In genomic region chr1:101482306-101482705, GRCh38 we compare ENCODE assay signal across 21 cellular contexts.
DNase-seq lines count a peak whose midpoint lies in the region; ATAC-seq, FAIRE-seq and TF ChIP-seq lines count a peak whose summit lies in the region.
"Had no signal": no experiment of that assay in that cellular context is flagged by ENCODE, and none has a peak within 500 bp of the region (broad histone marks: within the 10 kb centered on the region; RNA-seq: fewer than 3 reads in every experiment).

No MANE protein-coding gene starts in this region.

- H3K36me3 Mint-ChIP-seq in GM23338 (ENCODE audit: low read depth), result no peaks in the 10 kb centered on the region
- H3K36me3 Mint-ChIP-seq: CD4-positive, alpha-beta memory T cell had no signal

- no peaks in the 10 kb centered on the region for H3K27me3 Mint-ChIP-seq in GM23338 (ENCODE audit: insufficient read depth, low read depth, poor library complexity)

- no peaks in the 10 kb centered on the region for H3K36me3 ChIP-seq in GM23338 (ENCODE audit: insufficient read depth)
- no peaks in the 10 kb centered on the region for H3K36me3 ChIP-seq in smooth muscle cell (ENCODE audit: low read depth)
- H3K36me3 ChIP-seq: HAP-1 had no signal

- H3K4me3 ChIP-seq in GM23338 (no peak overlapping the region), smooth muscle cell (no peak overlapping the region)
- H3K4me3 ChIP-seq: GM12878, HAP-1 had no signal

- H3K27me3 ChIP-seq in GM23338 (ENCODE audit: insufficient read depth) (no peaks in the 10 kb centered on the region), smooth muscle cell (ENCODE audit: low read depth) (no peaks in the 10 kb centered on the region)

- H3K4me1 ChIP-seq in GM23338 (ENCODE audit: insufficient read depth) (peaks cover 12% of the 10 kb centered on the region), smooth muscle cell (ENCODE audit: low read depth) (peaks cover 8% of the 10 kb centered on the region)

- H3K27ac ChIP-seq in GM23338 (ENCODE audit: low read depth) (no peak overlapping the region), smooth muscle cell (ENCODE audit: low read depth) (no peak overlapping the region)

- H3K79me2 ChIP-seq in GM23338 (replicated peaks; ENCODE audit: insufficient read depth) (no peaks in the 10 kb centered on the region), smooth muscle cell (ENCODE audit: low read depth) (no peaks in the 10 kb centered on the region)

- H3K4me1 Mint-ChIP-seq in GM23338, result peaks cover 10% of the 10 kb centered on the region
- H3K4me1 Mint-ChIP-seq: CD4-positive, alpha-beta memory T cell had no signal

- 11% methylated on average over 4 of the region's 4 CpGs for WGBS in smooth muscle cell (ENCODE audit: low lambda C conversion rate)

- intact Hi-C loops in left ventricle myocardium superior (cut with micrococcal nuclease), result no loop called here
- intact Hi-C loops in Right ventricle myocardium inferior (cut with DNase I), result no loop called here

- H3K4me2 ChIP-seq in GM23338 (no peak overlapping the region), smooth muscle cell (peak overlapping the region; percentile 54)

- no peaks in the 10 kb centered on the region for H3K9me3 Mint-ChIP-seq in GM23338
- H3K9me3 Mint-ChIP-seq: HFFc6 had no signal

- DNase-seq in left ventricle myocardium superior, result no peak
- no peak for DNase-seq in Right ventricle myocardium inferior (ENCODE audit: missing footprints)
- DNase-seq in GM23338 (ENCODE audit: low spot score), result no peak
- peak; percentile 62 for DNase-seq in islet precursor cell
- DNase-seq in smooth muscle cell (lab: John Stamatoyannopoulos, UW; ENCODE audit: unreplicated experiment), result no peak
- DNase-seq in GM12891 (ENCODE audit: insufficient read length, low spot score), result no peak
- no peak for DNase-seq in activated CD8-positive, alpha-beta memory T cell treated with anti-CD3 and anti-CD28 coated beads for 24 hours
- DNase-seq in inferior parietal cortex (ENCODE audit: extremely low spot score), result no peak
- DNase-seq: C1 segment of cervical spinal cord; Calu3; CD4-positive, alpha-beta memory T cell; COR-L47; DMS53; DMS79 treated with DMSO at 0.1 percent for 48 hours; GDM1; GOT3; HFFc6 had no signal

- FAIRE-seq in GM12891 (lab: Jason Lieb, UNC), result no peak
- FAIRE-seq: GM12878, GM18507, H54 had no signal

- H3K27ac Mint-ChIP-seq in GM23338, result no peak overlapping the region
- H3K27ac Mint-ChIP-seq: CD4-positive, alpha-beta memory T cell; HFFc6 had no signal

- peak; percentile 30 for ATAC-seq in left ventricle myocardium superior
- ATAC-seq in Right ventricle myocardium inferior, result no peak
- no peak for ATAC-seq in GM23338
- ATAC-seq: GM12878 had no signal

- H4K20me1 ChIP-seq in GM23338 (replicated peaks; ENCODE audit: insufficient read depth) (no peaks in the 10 kb centered on the region), smooth muscle cell (ENCODE audit: low read depth) (no peaks in the 10 kb centered on the region)

- H3K4me3 Mint-ChIP-seq in GM23338, result no peak overlapping the region
- H3K4me3 Mint-ChIP-seq: CD4-positive, alpha-beta memory T cell; HFFc6 had no signal

- H3K9ac ChIP-seq in smooth muscle cell (ENCODE audit: low read depth), result no peak overlapping the region

- TF ChIP-seq POLR2A in GM12891 (IDR thresholded peaks at IDR 0.05; ENCODE audit: low read depth, low read length), result no peak

- TF ChIP-seq CTCF in GM23338 (conservative IDR thresholded peaks at IDR 0.05; ENCODE audit: low read depth in 2 of 2), result no peak
- no peak for TF ChIP-seq CTCF in smooth muscle cell (IDR thresholded peaks at IDR 0.05; ENCODE audit: borderline replicate concordance, insufficient read depth, poor library complexity, severe bottlenecking)

- H3K9me3 ChIP-seq in smooth muscle cell (replicated peaks; ENCODE audit: low read depth), result no peaks in the 10 kb centered on the region
- H3K9me3 ChIP-seq: HAP-1 had no signal

- no peaks in the 10 kb centered on the region for H3F3A ChIP-seq in GM23338 (replicated peaks; ENCODE audit: low read depth)
- H3F3A ChIP-seq in smooth muscle cell (ENCODE audit: low read depth), result no peaks in the 10 kb centered on the region

- H2AFZ ChIP-seq in GM23338, result 0 out of 2 replicates have a peak overlapping the region, but pooled peaks have one; percentile 39
- H2AFZ ChIP-seq in smooth muscle cell (ENCODE audit: low read depth), result peak overlapping the region; percentile 11

- peaks cover 11% of the 10 kb centered on the region for H3K9me2 ChIP-seq in GM23338 (ENCODE audit: insufficient read depth)

TF ChIP-seq in GM23338, 12 proteins besides CTCF, POLR2A, EP300 and RAD21 (continues in another document):
- no peak for TF ChIP-seq EZH2 (IDR thresholded peaks at IDR 0.05; ENCODE audit: low read depth, unreplicated experiment)

TF ChIP-seq in GM12891, 5 proteins besides CTCF, POLR2A, EP300 and RAD21:
- TF ChIP-seq POLR2AphosphoS5 (IDR thresholded peaks at IDR 0.05; ENCODE audit: low read depth, low read length), result no peak
- TF ChIP-seq POU2F2 (IDR thresholded peaks at IDR 0.05; ENCODE audit: low read depth, low read length), result no peak
- no peak for TF ChIP-seq PAX5 (IDR thresholded peaks at IDR 0.05; ENCODE audit: insufficient read depth, low read length, severe bottlenecking)
- TF ChIP-seq SPI1 (IDR thresholded peaks at IDR 0.05; ENCODE audit: low read depth, low read length), result no peak
- TF ChIP-seq TAF1 (IDR thresholded peaks at IDR 0.05; ENCODE audit: low read depth, low read length), result no peak
